In the genomic region with DNA sequence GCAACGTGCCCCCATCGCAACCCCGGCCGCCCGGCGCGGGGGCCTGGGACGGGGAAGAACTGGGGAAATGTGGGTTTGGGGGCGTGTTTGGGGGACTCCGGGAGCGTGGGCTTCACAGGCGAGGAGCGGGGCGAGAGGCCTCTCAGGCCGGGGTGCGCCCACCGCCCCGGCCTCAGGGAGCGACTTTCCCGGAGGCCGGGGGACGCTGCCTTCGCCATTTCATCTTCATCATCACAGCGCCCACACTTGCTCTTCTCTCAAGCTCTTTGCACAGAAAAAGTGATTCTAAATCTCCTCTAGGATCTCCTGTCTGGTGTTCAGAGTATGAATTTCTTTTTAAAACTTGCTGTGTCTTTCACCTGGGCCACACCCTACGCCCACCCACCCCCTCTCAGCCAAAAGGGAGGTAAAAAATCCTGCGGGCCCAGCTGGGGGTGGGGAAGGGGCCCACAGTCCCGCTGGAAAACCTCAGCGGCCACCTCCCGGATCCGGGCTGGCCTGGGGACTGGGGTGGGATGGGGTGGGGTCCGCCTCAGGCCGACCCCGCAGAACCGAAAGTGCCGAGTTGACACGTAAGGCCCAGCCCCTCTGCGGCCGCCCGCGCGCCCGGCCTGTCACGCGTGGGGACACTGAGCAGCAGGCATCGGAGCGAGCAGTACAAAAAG, we compare ENCODE assay signal across 1 cellular context.
TF ChIP-seq lines count a peak whose summit lies in the region.

No MANE protein-coding gene starts in this region.

TF ChIP-seq in IMR-90, 13 proteins besides CTCF, POLR2A, EP300 and RAD21:
- TF ChIP-seq CHD1 (IDR thresholded peaks at IDR 0.05; ENCODE audit: low read depth, low read length) (no peak), MXI1 (IDR thresholded peaks at IDR 0.05; ENCODE audit: borderline replicate concordance, low read depth, low read length) (no peak), SMC3 (IDR thresholded peaks at IDR 0.05; ENCODE audit: low read depth, low read length) (no peak), USF2 (IDR thresholded peaks at IDR 0.05; ENCODE audit: low read depth, low read length) (no peak), MAFK (IDR thresholded peaks at IDR 0.05; ENCODE audit: low read depth, low read length) (no peak), RCOR1 (IDR thresholded peaks at IDR 0.05; ENCODE audit: insufficient replicate concordance, low read length) (no peak), BHLHE40 (IDR thresholded peaks at IDR 0.05; ENCODE audit: low read depth, low read length) (no peak), RFX5 (IDR thresholded peaks at IDR 0.05; ENCODE audit: low read depth, low read length) (no peak), NFE2L2 (IDR thresholded peaks at IDR 0.05; ENCODE audit: low read depth, low read length) (no peak), MAZ (IDR thresholded peaks at IDR 0.05; ENCODE audit: borderline replicate concordance, low read depth, low read length) (no peak), CEBPB (IDR thresholded peaks at IDR 0.05; ENCODE audit: low read depth, low read length) (no peak), FOS (IDR thresholded peaks at IDR 0.05; ENCODE audit: low read depth, low read length) (no peak)
- TF ChIP-seq, protein P1, sequence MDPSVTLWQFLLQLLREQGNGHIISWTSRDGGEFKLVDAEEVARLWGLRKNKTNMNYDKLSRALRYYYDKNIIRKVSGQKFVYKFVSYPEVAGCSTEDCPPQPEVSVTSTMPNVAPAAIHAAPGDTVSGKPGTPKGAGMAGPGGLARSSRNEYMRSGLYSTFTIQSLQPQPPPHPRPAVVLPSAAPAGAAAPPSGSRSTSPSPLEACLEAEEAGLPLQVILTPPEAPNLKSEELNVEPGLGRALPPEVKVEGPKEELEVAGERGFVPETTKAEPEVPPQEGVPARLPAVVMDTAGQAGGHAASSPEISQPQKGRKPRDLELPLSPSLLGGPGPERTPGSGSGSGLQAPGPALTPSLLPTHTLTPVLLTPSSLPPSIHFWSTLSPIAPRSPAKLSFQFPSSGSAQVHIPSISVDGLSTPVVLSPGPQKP (IDR thresholded peaks at IDR 0.05; ENCODE audit: borderline replicate concordance, low read depth, low read length) = no peak
